ENCODE assay signal across 25 cellular contexts in genomic region chr9:109085510-109085909, GRCh38.
"Had no signal": no experiment of that assay in that cellular context is flagged by ENCODE, and none has a peak within 500 bp of the region (broad histone marks: within the 10 kb centered on the region; RNA-seq: fewer than 3 reads in every experiment).

No MANE protein-coding gene starts in this region.

- H3K27me3 Mint-ChIP-seq: activated B cell treated with CpG ODN at 0.5 μM for 24 hours; activated CD4-positive, alpha-beta T cell treated with anti-CD3 and anti-CD28 coated beads for 36 hours; activated CD8-positive, alpha-beta memory T cell treated with anti-CD3 and anti-CD28 coated beads, Interleukin-2, amount 10 ng/mL, durations not matched to agents 7 days and 5 days; activated naive CD4-positive, alpha-beta T cell treated with anti-CD3 and anti-CD28 coated beads, Interleukin-2, amount 50 U/mL, for 24 hours; activated naive CD8-positive, alpha-beta T cell treated with anti-CD3 and anti-CD28 coated beads, Interleukin-2, amount 50 U/mL, for 24 hours; naive B cell had no signal

- H3K4me1 Mint-ChIP-seq: immature natural killer cell had no signal

- DNase-seq: activated B cell treated with CpG ODN at 0.5 μM for 24 hours; activated CD4-positive, alpha-beta T cell treated with anti-CD3 and anti-CD28 coated beads for 36 hours; activated CD8-positive, alpha-beta memory T cell treated with anti-CD3 and anti-CD28 coated beads, Interleukin-2, amount 10 ng/mL, durations not matched to agents 7 days and 5 days; activated CD8-positive, alpha-beta T cell treated with anti-CD3 and anti-CD28 coated beads, Interleukin-2, amount 10 ng/mL, durations not matched to agents 7 days and 5 days; activated naive CD8-positive, alpha-beta T cell treated with anti-CD3 and anti-CD28 coated beads, Interleukin-2, amount 50 U/mL, for 24 hours; activated T-cell treated with anti-CD3 and anti-CD28 coated beads, Interleukin-2, amount 50 U/mL, for 48 hours; amygdala; effector CD8-positive, alpha-beta T cell; heart left ventricle; hypothalamus; immature natural killer cell; kidney; left colon; naive B cell; nucleus accumbens; stimulated activated naive CD4-positive, alpha-beta T cell treated with Interleukin-2 at 50 U/mL for 16 hours; T-helper 2 cell; testis; upper lobe of right lung had no signal

- FAIRE-seq: bronchial epithelial cell, colon, endometrium, kidney had no signal

- H3K4me3 Mint-ChIP-seq: activated B cell treated with CpG ODN at 0.5 μM for 24 hours; activated CD4-positive, alpha-beta T cell treated with anti-CD3 and anti-CD28 coated beads for 36 hours; activated CD8-positive, alpha-beta memory T cell treated with anti-CD3 and anti-CD28 coated beads, Interleukin-2, amount 10 ng/mL, durations not matched to agents 7 days and 5 days; activated CD8-positive, alpha-beta T cell treated with anti-CD3 and anti-CD28 coated beads, Interleukin-2, amount 10 ng/mL, durations not matched to agents 7 days and 5 days; activated naive CD4-positive, alpha-beta T cell treated with anti-CD3 and anti-CD28 coated beads, Interleukin-2, amount 50 U/mL, for 24 hours; activated naive CD8-positive, alpha-beta T cell treated with anti-CD3 and anti-CD28 coated beads, Interleukin-2, amount 50 U/mL, for 24 hours; immature natural killer cell; naive B cell had no signal

- ATAC-seq: activated CD4-positive, alpha-beta T cell treated with anti-CD3 and anti-CD28 coated beads for 36 hours; activated CD8-positive, alpha-beta memory T cell treated with anti-CD3 and anti-CD28 coated beads, Interleukin-2, amount 10 ng/mL, durations not matched to agents 7 days and 5 days; activated CD8-positive, alpha-beta T cell treated with anti-CD3 and anti-CD28 coated beads, Interleukin-2, amount 10 ng/mL, durations not matched to agents 7 days and 5 days; activated naive CD8-positive, alpha-beta T cell treated with anti-CD3 and anti-CD28 coated beads, Interleukin-2, amount 50 U/mL, for 24 hours; left colon had no signal

- H3K4me3 ChIP-seq: heart left ventricle, right atrium auricular region, testis, upper lobe of right lung had no signal

- H3K27ac Mint-ChIP-seq: activated B cell treated with CpG ODN at 0.5 μM for 24 hours; activated CD4-positive, alpha-beta T cell treated with anti-CD3 and anti-CD28 coated beads for 36 hours; activated CD8-positive, alpha-beta memory T cell treated with anti-CD3 and anti-CD28 coated beads, Interleukin-2, amount 10 ng/mL, durations not matched to agents 7 days and 5 days; activated CD8-positive, alpha-beta T cell treated with anti-CD3 and anti-CD28 coated beads, Interleukin-2, amount 10 ng/mL, durations not matched to agents 7 days and 5 days; activated naive CD8-positive, alpha-beta T cell treated with anti-CD3 and anti-CD28 coated beads, Interleukin-2, amount 50 U/mL, for 24 hours; activated T-helper 2 cell treated with anti-CD3 and anti-CD28 coated beads, Interferon-gamma antibody, Interleukin-2, Interleukin-4, amounts not matched to agents 10 μg/mL and 5 μg/mL and 100 μg/mL, durations not matched to agents 14 hours and 24 hours and 36 hours had no signal

- H3K9me3 Mint-ChIP-seq: activated B cell treated with CpG ODN at 0.5 μM for 24 hours; activated naive CD4-positive, alpha-beta T cell treated with anti-CD3 and anti-CD28 coated beads, Interleukin-2, amount 50 U/mL, for 24 hours; activated naive CD8-positive, alpha-beta T cell treated with anti-CD3 and anti-CD28 coated beads, Interleukin-2, amount 50 U/mL, for 24 hours; activated T-helper 2 cell treated with anti-CD3 and anti-CD28 coated beads, Interferon-gamma antibody, Interleukin-2, Interleukin-4, amounts not matched to agents 10 μg/mL and 5 μg/mL and 100 μg/mL, durations not matched to agents 14 hours and 24 hours and 36 hours; immature natural killer cell; naive B cell had no signal
